8 cellular contexts compared by ENCODE assay signal in the genomic region with DNA sequence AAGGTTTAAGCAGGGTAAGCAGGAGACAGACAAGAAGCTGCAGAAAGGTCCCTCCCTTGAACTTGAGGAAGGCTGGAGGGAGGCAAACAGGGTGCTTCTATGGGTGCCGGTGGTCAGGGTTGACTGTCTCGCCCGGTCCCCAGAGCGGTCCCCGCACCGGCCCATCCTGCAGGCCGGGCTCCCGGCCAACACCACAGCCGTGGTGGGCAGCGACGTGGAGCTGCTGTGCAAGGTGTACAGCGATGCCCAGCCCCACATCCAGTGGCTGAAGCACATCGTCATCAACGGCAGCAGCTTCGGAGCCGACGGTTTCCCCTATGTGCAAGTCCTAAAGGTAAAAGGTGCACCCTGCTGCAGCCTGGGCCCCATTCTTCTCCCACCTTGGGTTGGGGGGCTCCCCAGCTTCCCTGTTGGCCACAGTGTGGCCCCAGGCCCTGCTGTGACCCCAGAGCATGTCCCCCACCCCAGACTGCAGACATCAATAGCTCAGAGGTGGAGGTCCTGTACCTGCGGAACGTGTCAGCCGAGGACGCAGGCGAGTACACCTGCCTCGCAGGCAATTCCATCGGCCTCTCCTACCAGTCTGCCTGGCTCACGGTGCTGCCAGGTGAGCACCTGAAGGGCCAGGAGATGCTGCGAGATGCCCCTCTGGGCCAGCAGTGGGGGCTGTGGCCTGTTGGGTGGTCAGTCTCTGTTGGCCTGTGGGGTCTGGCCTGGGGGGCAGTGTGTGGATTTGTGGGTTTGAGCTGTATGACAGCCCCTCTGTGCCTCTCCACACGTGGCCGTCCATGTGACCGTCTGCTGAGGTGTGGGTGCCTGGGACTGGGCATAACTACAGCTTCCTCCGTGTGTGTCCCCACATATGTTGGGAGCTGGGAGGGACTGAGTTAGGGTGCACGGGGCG.
"Had no signal": no experiment of that assay in that cellular context is flagged by ENCODE, and none has a peak within 500 bp of the region (broad histone marks: within the 10 kb centered on the region; RNA-seq: fewer than 3 reads in every experiment).

No MANE protein-coding gene starts in this region.

- H3K4me2 ChIP-seq: GM23338, KMS-11 had no signal

- DNase-seq: H9, HCEC 1CT, KBM-7 had no signal

- H3K4me3 ChIP-seq: GM23338 had no signal

- FAIRE-seq: H1, H54, HTR-8/SVneo had no signal

- ATAC-seq: GM23338 had no signal

- H3K27ac ChIP-seq: KMS-11 had no signal

- H3K9ac ChIP-seq: KMS-11 had no signal

- H2AFZ ChIP-seq: GM23338 had no signal
